In the genomic region with DNA sequence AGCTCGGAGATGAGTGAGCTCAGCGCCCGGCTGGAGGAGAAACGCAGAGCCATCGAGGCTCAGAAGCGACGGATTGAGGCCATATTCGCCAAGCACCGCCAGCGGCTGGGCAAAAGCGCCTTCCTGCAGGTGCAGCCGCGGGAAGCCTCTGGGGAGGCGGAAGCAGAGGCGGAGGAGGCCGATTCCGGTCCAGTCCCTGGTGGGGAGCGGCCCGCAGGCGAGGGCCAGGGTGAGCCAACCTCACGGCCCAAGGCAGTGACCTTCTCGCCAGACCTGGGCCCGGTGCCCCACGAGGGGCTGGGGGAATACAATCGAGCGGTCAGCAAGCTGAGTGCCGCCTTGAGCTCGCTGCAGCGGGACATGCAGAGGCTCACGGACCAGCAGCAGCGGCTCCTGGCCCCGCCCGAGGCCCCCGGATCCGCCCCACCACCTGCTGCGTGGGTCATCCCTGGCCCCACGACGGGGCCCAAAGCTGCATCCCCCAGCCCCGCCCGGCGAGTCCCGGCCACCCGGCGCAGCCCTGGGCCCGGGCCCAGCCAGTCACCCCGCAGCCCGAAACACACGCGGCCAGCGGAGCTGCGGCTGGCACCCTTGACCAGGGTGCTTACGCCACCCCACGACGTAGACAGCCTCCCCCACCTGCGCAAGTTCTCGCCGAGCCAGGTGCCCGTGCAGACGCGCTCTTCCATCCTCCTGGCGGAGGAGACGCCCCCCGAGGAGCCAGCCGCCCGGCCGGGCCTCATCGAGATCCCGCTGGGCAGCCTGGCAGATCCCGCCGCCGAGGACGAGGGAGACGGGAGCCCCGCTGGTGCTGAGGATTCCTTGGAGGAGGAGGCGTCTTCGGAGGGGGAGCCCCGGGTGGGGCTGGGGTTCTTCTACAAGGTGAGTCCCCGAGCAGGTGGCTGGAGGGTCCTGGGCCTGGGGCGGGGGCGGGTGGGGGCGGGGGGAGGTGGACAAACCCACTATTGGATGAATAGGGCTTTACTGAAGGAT, we compare ENCODE assay signal across 28 cellular contexts. TPM values are rescaled to one million over a fixed set of nuclear protein-coding genes. Genes with fewer than 3 reads are reported as not detected.
"Had no signal": no experiment of that assay in that cellular context is flagged by ENCODE, and none has a peak within 500 bp of the region (broad histone marks: within the 10 kb centered on the region; RNA-seq: fewer than 3 reads in every experiment).

No MANE protein-coding gene starts in this region.

- H3K9me3 ChIP-seq: heart left ventricle, left lung, lower lobe of right lung, psoas muscle, spleen, testis, tibial nerve had no signal

- H3K4me1 ChIP-seq: heart left ventricle, parathyroid adenoma, psoas muscle, tibial nerve had no signal

- DNase-seq: cortex of kidney; dorsolateral prefrontal cortex; effector CD8-positive, alpha-beta T cell; hippocampal formation; kidney glomerular epithelial cell; left lung; lower lobe of right lung; naive B cell; occipital lobe; psoas muscle; retina; spleen; stimulated activated CD4-positive, alpha-beta T cell treated with anti-CD3 and anti-CD28 coated beads, Interleukin-15, amount 100 ng/mL, for 24 hours; stimulated activated CD4-positive, alpha-beta T cell treated with anti-CD3 and anti-CD28 coated beads, Interleukin-2, amount 100 ng/mL, for 24 hours; stimulated activated CD4-positive, alpha-beta T cell treated with anti-CD3 and anti-CD28 coated beads, Interleukin-4, amount 100 ng/mL, for 4 hours; stimulated activated naive B cell treated with anti-CD40 and anti-IgM and Interleukin-4, amounts not matched to agents 10 μg/mL and 1 μg/mL and 100 μg/mL, for 72 hours; stimulated activated naive CD8-positive, alpha-beta T cell treated with anti-CD3 and anti-CD28 coated beads, Interleukin-15, amount 100 ng/mL, for 72 hours; testis had no signal

- H3K27me3 ChIP-seq: dorsolateral prefrontal cortex, heart left ventricle, left lung, spleen, testis, tibial nerve had no signal

- H3K27ac ChIP-seq: dorsolateral prefrontal cortex, heart left ventricle, left lung, lower lobe of right lung, parathyroid adenoma, psoas muscle, spleen, testis, tibial nerve had no signal

- ATAC-seq: lower lobe of right lung; psoas muscle; sciatic nerve; stimulated activated naive B cell treated with anti-CD40 and anti-IgM and Interleukin-4, amounts not matched to agents 10 μg/mL and 1 μg/mL and 100 μg/mL, for 72 hours; stimulated activated naive CD8-positive, alpha-beta T cell treated with anti-CD3 and anti-CD28 coated beads, Interleukin-15, amount 100 ng/mL, for 72 hours had no signal

- H3K4me3 ChIP-seq: dorsolateral prefrontal cortex, heart left ventricle, left lung, lower lobe of right lung, psoas muscle, spleen, testis, tibial nerve had no signal

RNA-seq across cellular contexts. Expression of a gene that starts 16.9 kb away (rescaled TPM):
- total RNA-seq: fibroblast of lung, sciatic nerve, skeletal muscle tissue, subcutaneous adipose tissue, tibial nerve had no signal

RNA-seq across cellular contexts. Expression of a gene that starts 20.9 kb away (rescaled TPM):
- total RNA-seq: esophagus mucosa, fibroblast of lung, frontal cortex, glomerular endothelial cell, occipital lobe, psoas muscle, sciatic nerve, skeletal muscle tissue, subcutaneous adipose tissue, tibial nerve had no signal
